ENCODE assay signal across 2 cellular contexts in genomic region chr2:229971298-229971790, GRCh38.
TF ChIP-seq lines count a peak whose summit lies in the region.

No MANE protein-coding gene starts in this region.

TF ChIP-seq in HepG2, 621 proteins besides CTCF, POLR2A, EP300 and RAD21:
- TF ChIP-seq HOMEZ (CRISPR knock-in tag; IDR thresholded peaks at IDR 0.05; ENCODE audit: low read depth), result no peak
- TF ChIP-seq NFYB (CRISPR knock-in tag; IDR thresholded peaks at IDR 0.05), result peak; percentile 47; the same call in 1 of the 2 replicates
- TF ChIP-seq ZNF333 (CRISPR knock-in tag; IDR thresholded peaks at IDR 0.05; ENCODE audit: borderline replicate concordance), result no peak

TF ChIP-seq in GM12878, 131 proteins besides CTCF, POLR2A, EP300 and RAD21:
- TF ChIP-seq CBX5 (IDR thresholded peaks at IDR 0.05; ENCODE audit: low read depth), result no peak
- TF ChIP-seq NR2C2 (IDR thresholded peaks at IDR 0.05; ENCODE audit: borderline replicate concordance, control insufficient read depth, insufficient read length, low read depth), result no peak
- no peak for TF ChIP-seq TBL1XR1 (IDR thresholded peaks at IDR 0.05; ENCODE audit: low read depth, low read length)
- no peak for TF ChIP-seq HSF1 (IDR thresholded peaks at IDR 0.05; ENCODE audit: low read depth, low read length)
- no peak for TF ChIP-seq NR2F1 (conservative IDR thresholded peaks at IDR 0.05)
- TF ChIP-seq ASH2L (IDR thresholded peaks at IDR 0.05; ENCODE audit: borderline replicate concordance, low read depth), result no peak
- no peak for TF ChIP-seq POLR2AphosphoS5 (IDR thresholded peaks at IDR 0.05; ENCODE audit: low read length)
- TF ChIP-seq ZNF217 (IDR thresholded peaks at IDR 0.05), result no peak
- no peak for TF ChIP-seq IRF3 (IDR thresholded peaks at IDR 0.05)
- TF ChIP-seq SP1 (IDR thresholded peaks at IDR 0.05; ENCODE audit: low read depth, low read length), result no peak
- no peak for TF ChIP-seq CREM (IDR thresholded peaks at IDR 0.05; ENCODE audit: low read depth)
- TF ChIP-seq ZNF24 (IDR thresholded peaks at IDR 0.05), result no peak
- TF ChIP-seq YY1 (IDR thresholded peaks at IDR 0.05; ENCODE audit: low read depth, low read length), result no peak
- no peak for TF ChIP-seq MAX (IDR thresholded peaks at IDR 0.05; ENCODE audit: low read depth, low read length)
- no peak for TF ChIP-seq RAD51 (IDR thresholded peaks at IDR 0.05)
- no peak for TF ChIP-seq E4F1 (IDR thresholded peaks at IDR 0.05; ENCODE audit: borderline replicate concordance, partially characterized antibody)
- no peak for TF ChIP-seq RELA (IDR thresholded peaks at IDR 0.05; ENCODE audit: borderline replicate concordance, partially characterized antibody)
- no peak for TF ChIP-seq NFXL1 (IDR thresholded peaks at IDR 0.05; ENCODE audit: borderline replicate concordance)
- no peak for TF ChIP-seq MTA3 (IDR thresholded peaks at IDR 0.05; ENCODE audit: borderline replicate concordance, low read length)
- TF ChIP-seq MYC (IDR thresholded peaks at IDR 0.05; ENCODE audit: insufficient read depth, insufficient read length, insufficient replicate concordance, low read length, severe bottlenecking), result no peak
